Comparison of ENCODE assay signal across 28 cellular contexts in the genomic region with DNA sequence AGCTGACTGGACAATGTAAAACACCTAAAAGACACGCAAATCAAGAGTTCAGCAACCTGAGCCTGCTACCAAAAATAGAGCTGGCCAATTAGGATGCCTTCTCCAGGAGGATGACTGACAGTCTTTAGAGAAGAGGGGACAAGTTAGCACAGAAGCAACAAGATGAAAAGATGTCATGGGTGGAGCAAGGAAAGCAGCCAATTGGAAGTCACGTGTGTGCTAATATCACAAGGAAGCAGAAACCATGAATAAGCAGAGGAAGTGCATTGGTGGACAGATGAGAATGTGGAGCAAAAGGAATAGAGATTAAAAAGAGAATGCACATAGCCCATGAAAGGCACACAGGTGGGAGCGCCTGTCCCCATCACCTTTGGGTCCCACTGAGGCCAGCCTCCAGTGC.
A peak's percentile ranks its signal among the peaks of the same experiment; 100 is the strongest.
DNase-seq lines count a peak whose midpoint lies in the region; ATAC-seq and TF ChIP-seq lines count a peak whose summit lies in the region.
"Had no signal": no experiment of that assay in that cellular context is flagged by ENCODE, and none has a peak within 500 bp of the region (broad histone marks: within the 10 kb centered on the region; RNA-seq: fewer than 3 reads in every experiment).

No MANE protein-coding gene starts in this region.

- no peak overlapping the region for H4K8ac ChIP-seq in H9 (replicated peaks; ENCODE audit: insufficient read length, low read depth, low read length)

- no peak for DNase-seq in H9
- peak; percentile 74 for DNase-seq in globus pallidus (ENCODE audit: low spot score)
- DNase-seq in substantia nigra (lab: John Stamatoyannopoulos, UW) = peak in 14 of 49 donors; percentile 9 to 57 (median 16)
- DNase-seq in NCI-H226 = no peak
- no peak for DNase-seq in activated gamma-delta T cell treated with Interleukin-2 at 50 U/mL for 16 hours
- DNase-seq in cortex of kidney (lab: John Stamatoyannopoulos, UW) = no peak
- DNase-seq: CD4-positive, CD25-positive, alpha-beta regulatory T cell; DMS53; GM23248; H7; Karpas-422; NCI-H1092 treated with DMSO at 0.1 percent for 48 hours; NCI-H1436; NCI-H187; NCI-H2081 treated with DMSO at 0.1 percent for 48 hours; NCI-H2171; NCI-H345; NCI-H524; NCI-H82; NK-92 treated with Interleukin-12 subunit alpha and Interleukin-12 subunit beta, amount 100 ng/mL, for 24 hours; PC-9; SJCRH30 had no signal

- H3K9me3 ChIP-seq in H9 (ENCODE audit: control insufficient read depth, low read depth, low read length) = no peaks in the 10 kb centered on the region
- H3K9me3 ChIP-seq: BLaER1, SJCRH30 had no signal

- TF ChIP-seq CTCF in H9 (conservative IDR thresholded peaks at IDR 0.05) = no peak

- no peak overlapping the region for H4K5ac ChIP-seq in H9 (ENCODE audit: insufficient read length, low read depth, low read length)

- H3K27ac Mint-ChIP-seq in H9 = no peak overlapping the region

- H2BK15ac ChIP-seq in H9 (ENCODE audit: low read depth, low read length) = no peak overlapping the region

- no peak overlapping the region for H3K4ac ChIP-seq in H9 (ENCODE audit: low read depth, low read length)

- no peak for ATAC-seq in HG03460 (IDR thresholded peaks at IDR 0.05; ENCODE audit: unreplicated experiment)
- ATAC-seq: Right ventricle myocardium inferior, SK-N-SH treated with all-trans-retinoic acid at 6 μM for 48 hours had no signal

- H3K27me3 ChIP-seq in H9 (ENCODE audit: insufficient read depth, low read length) = no peaks in the 10 kb centered on the region
- H3K27me3 ChIP-seq: BLaER1, SJCRH30 had no signal

- H2BK20ac ChIP-seq in H9 (ENCODE audit: low read depth, low read length, poor library complexity, severe bottlenecking) = no peak overlapping the region

- H3K9ac ChIP-seq in H9 (ENCODE audit: extremely low read depth, insufficient read length, low read length) = no peak overlapping the region
- H3K9ac ChIP-seq: BLaER1, GM23248 had no signal

- no peak overlapping the region for H3K14ac ChIP-seq in H9 (ENCODE audit: insufficient read depth, low read length)

- H3K23me2 ChIP-seq in H9 (ENCODE audit: insufficient read length, low read depth, low read length, poor library complexity, severe bottlenecking) = no peaks in the 10 kb centered on the region

- H2BK12ac ChIP-seq in H9 (ENCODE audit: insufficient read length, low read depth, low read length) = peak overlapping the region; percentile 52

- H2BK120ac ChIP-seq in H9 (ENCODE audit: low read depth, low read length, poor library complexity, severe bottlenecking) = no peak overlapping the region

- no peak overlapping the region for H3K27ac ChIP-seq in H9 (ENCODE audit: insufficient read length, low read depth, low read length)
- peak overlapping the region; percentile 25 for H3K27ac ChIP-seq in cingulate gyrus (ENCODE audit: low read depth, low read length)
- H3K27ac ChIP-seq in substantia nigra (ENCODE audit: low read depth, low read length, poor library complexity, severe bottlenecking) = peak overlapping the region; percentile 84
- H3K27ac ChIP-seq: BLaER1, GM23248, PC-9, SJCRH30 had no signal

- H2AK5ac ChIP-seq in H9 (ENCODE audit: insufficient read length, low read length) = no peak overlapping the region

- H3T11ph ChIP-seq in H9 (ENCODE audit: low read length) = no peak overlapping the region

- no peaks in the 10 kb centered on the region for H3K4me1 ChIP-seq in H9 (ENCODE audit: insufficient read depth, low read length)
- H3K4me1 ChIP-seq: BLaER1 had no signal

- no peaks in the 10 kb centered on the region for H3K79me1 ChIP-seq in H9 (ENCODE audit: insufficient read depth, low read depth, low read length, poor library complexity, severe bottlenecking)

- no peaks in the 10 kb centered on the region for H4K20me1 ChIP-seq in H9 (ENCODE audit: control insufficient read depth, insufficient read depth, insufficient read length)
- H4K20me1 ChIP-seq: BLaER1 had no signal

- H3K18ac ChIP-seq in H9 (ENCODE audit: insufficient read length, low read depth, low read length) = no peak overlapping the region

- no peak overlapping the region for H2AFZ ChIP-seq in H9 (ENCODE audit: low read length)
- H2AFZ ChIP-seq: GM23248, PC-9 had no signal

- H3K4me3 Mint-ChIP-seq in H9 = no peak overlapping the region
- H3K4me3 Mint-ChIP-seq: CD4-positive, CD25-positive, alpha-beta regulatory T cell; IgD-negative memory B cell had no signal

- H3K4me2 ChIP-seq in H9 (ENCODE audit: insufficient read depth, insufficient read length, low read length) = no peak overlapping the region
- H3K4me2 ChIP-seq: BLaER1, PC-9 had no signal

- peaks cover 0 to 16% (median 3%) of the 10 kb centered on the region in 3 experiments; a peak in 4 of 7 replicates for H3K36me3 Mint-ChIP-seq in H9 (ENCODE audit: insufficient read depth in 1 of 3, low read depth in 3 of 3)

- H4K91ac ChIP-seq in H9 (ENCODE audit: insufficient read length, low read depth, low read length) = no peak overlapping the region

- no CpG with 5 or more reads among the region's 3 CpGs for WGBS in H9 (ENCODE audit: extremely low coverage, insufficient read length, low lambda C conversion rate)

- H3K79me2 ChIP-seq in H9 (ENCODE audit: insufficient read depth, low read length) = no peaks in the 10 kb centered on the region

- H3K4me1 Mint-ChIP-seq in H9 = peaks cover 19 to 26% of the 10 kb centered on the region in 2 experiments

- H3K23ac ChIP-seq in H9 (ENCODE audit: insufficient read length, low read depth, low read length) = no peak overlapping the region

- H2BK5ac ChIP-seq in H9 (ENCODE audit: insufficient read length, low read length) = no peak overlapping the region

- H3K9me3 Mint-ChIP-seq in H9 = no peaks in the 10 kb centered on the region
- H3K9me3 Mint-ChIP-seq: CD4-positive, CD25-positive, alpha-beta regulatory T cell; IgD-negative memory B cell had no signal

- H3K27me3 Mint-ChIP-seq in H9 (ENCODE audit: low read depth) = no peaks in the 10 kb centered on the region
- H3K27me3 Mint-ChIP-seq: CD4-positive, CD25-positive, alpha-beta regulatory T cell; IgD-negative memory B cell had no signal

- H3K56ac ChIP-seq in H9 (ENCODE audit: insufficient read length, low read depth, low read length) = no peak overlapping the region
